ENCODE assay signal across 8 cellular contexts in the genomic region with DNA sequence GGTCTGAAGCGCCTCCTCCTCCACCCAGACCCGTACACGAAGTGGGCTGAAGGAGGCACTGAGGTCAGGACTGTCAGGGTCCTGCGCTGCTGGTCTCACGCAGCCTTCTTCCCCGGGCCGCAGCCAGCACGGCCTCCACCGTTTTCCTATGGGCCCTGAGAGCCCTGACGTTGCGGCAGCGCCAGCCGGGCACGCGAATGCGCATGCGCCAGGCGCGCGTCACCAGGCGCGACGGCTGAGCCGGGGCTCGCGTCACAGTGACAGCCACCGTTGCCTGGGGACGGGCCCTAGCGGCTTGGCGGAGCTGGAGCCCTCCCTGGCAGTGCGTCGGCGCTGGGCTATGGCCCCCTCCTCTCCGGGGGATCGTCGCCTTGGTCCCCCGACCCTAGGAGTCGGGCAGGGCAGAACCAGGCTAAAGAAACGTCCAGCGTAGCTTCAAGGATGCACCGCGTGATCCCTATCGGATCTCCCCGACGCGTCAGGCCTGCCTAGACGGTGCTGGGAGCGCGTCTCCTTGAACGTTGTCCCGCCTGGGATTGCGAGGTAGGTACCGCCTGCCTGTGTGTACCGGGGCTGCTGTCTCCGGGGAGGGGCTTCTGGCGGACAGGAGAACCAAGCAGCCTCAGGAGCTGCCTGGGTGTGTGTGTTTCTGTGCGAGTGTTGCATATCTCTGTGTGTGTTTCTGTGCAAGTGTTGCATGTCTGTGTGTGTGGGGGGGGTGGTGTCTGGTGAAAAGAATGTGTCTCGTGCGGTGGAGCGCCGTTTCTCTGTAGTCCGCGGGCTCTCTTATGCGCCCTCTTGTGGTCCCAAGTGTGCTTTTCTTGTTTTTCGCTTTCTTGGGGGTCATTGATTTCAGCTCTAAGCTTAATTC. TPM values are rescaled to one million over a fixed set of nuclear protein-coding genes. Genes with fewer than 3 reads are reported as not detected.
DNase-seq lines count a peak whose midpoint lies in the region; ATAC-seq, FAIRE-seq and TF ChIP-seq lines count a peak whose summit lies in the region.

No MANE protein-coding gene starts in this region.

- peak; percentile 82 for DNase-seq in activated naive CD8-positive, alpha-beta T cell treated with anti-CD3 and anti-CD28 coated beads for 36 hours
- DNase-seq in keratinocyte (ENCODE audit: low read depth, low spot score) (no peak), SKM-1 (lab: John Stamatoyannopoulos, UW; ENCODE audit: unreplicated experiment) (no peak)
- DNase-seq in stimulated activated CD8-positive, alpha-beta memory T cell treated with anti-CD3 and anti-CD28 coated beads, Interleukin-4, amount 100 ng/mL, for 24 hours (ENCODE audit: low read depth) = peak; percentile 10

- peak; percentile 38; the same call in 2 of the 3 replicates for TF ChIP-seq CTCF in GM12872 (IDR thresholded peaks at IDR 0.05; ENCODE audit: insufficient read depth, low read depth, low read length)
- TF ChIP-seq CTCF in OCI-LY3 (IDR thresholded peaks at IDR 0.05; ENCODE audit: low read depth, low read length) = peak; percentile 55
- TF ChIP-seq CTCF in keratinocyte (optimal IDR thresholded peaks at IDR 0.05 in 1 of 3, IDR thresholded peaks at IDR 0.05 in 1 of 3, conservative IDR thresholded peaks at IDR 0.05 in 1 of 3; ENCODE audit: extremely low read depth in 1 of 3, insufficient read depth in 2 of 3, low read length in 3 of 3) = peak; percentile 55 to 57 (median 57)

- peaks cover 6% of the 10 kb centered on the region for H3K4me1 Mint-ChIP-seq in activated naive CD8-positive, alpha-beta T cell treated with anti-CD3 and anti-CD28 coated beads for 36 hours

- peaks cover 4% of the 10 kb centered on the region for H3K27me3 Mint-ChIP-seq in activated naive CD8-positive, alpha-beta T cell treated with anti-CD3 and anti-CD28 coated beads for 36 hours

- H3K4me3 ChIP-seq in OCI-LY3 (ENCODE audit: low read length) (peak overlapping the region; percentile 91), keratinocyte (ENCODE audit: control insufficient read depth in 2 of 3, extremely low read depth in 1 of 3, insufficient read depth in 2 of 3, low read depth in 1 of 3, low read length in 3 of 3) (peak overlapping the region; percentile 73 to 89 (median 78))

- H3K27me3 ChIP-seq in OCI-LY3 (ENCODE audit: low read depth, low read length) (no peaks in the 10 kb centered on the region), keratinocyte (ENCODE audit: control insufficient read depth, extremely low read depth, insufficient read depth, low read length) (no peaks in the 10 kb centered on the region)

- H3K36me3 ChIP-seq in OCI-LY3 (replicated peaks; ENCODE audit: low read depth, low read length) = peaks cover 33% of the 10 kb centered on the region
- H3K36me3 ChIP-seq in keratinocyte (ENCODE audit: control insufficient read depth in 2 of 2, extremely low read depth in 1 of 2, insufficient read depth in 2 of 2, low read length in 2 of 2) = no peaks in the 10 kb centered on the region

- peaks cover 50% of the 10 kb centered on the region for H3K36me3 Mint-ChIP-seq in activated naive CD8-positive, alpha-beta T cell treated with anti-CD3 and anti-CD28 coated beads for 36 hours

- H3K9ac ChIP-seq in OCI-LY3 (ENCODE audit: low read length) (peak overlapping the region; percentile 67), keratinocyte (ENCODE audit: control insufficient read depth, extremely low read depth, insufficient read depth, low read length) (peak overlapping the region; percentile 78)

- H3K4me3 Mint-ChIP-seq in activated naive CD8-positive, alpha-beta T cell treated with anti-CD3 and anti-CD28 coated beads for 36 hours = peak overlapping the region; percentile 88

- peak overlapping the region; percentile 74 for H3K4me2 ChIP-seq in OCI-LY3 (ENCODE audit: low read length)
- H3K4me2 ChIP-seq in keratinocyte (ENCODE audit: control insufficient read depth, extremely low read depth, insufficient read depth, low read depth, low read length) = peak overlapping the region; percentile 69

- H3K4me1 ChIP-seq in OCI-LY3 (ENCODE audit: low read length) (peaks cover 3% of the 10 kb centered on the region; the same call in 1 of the 2 replicates), keratinocyte (ENCODE audit: control insufficient read depth, extremely low read depth, insufficient read depth, low read length) (no peaks in the 10 kb centered on the region)

- H3K27ac Mint-ChIP-seq in activated naive CD8-positive, alpha-beta T cell treated with anti-CD3 and anti-CD28 coated beads for 36 hours = peak overlapping the region; percentile 80

- dilution Hi-C loops in keratinocyte (cut with MboI; ENCODE audit: extremely low pct_ligation_motif_present, low sequenced_read_pairs) = no loop called here

- H3K9me3 ChIP-seq in OCI-LY3 (ENCODE audit: insufficient read depth, low read length) (peaks cover 40% of the 10 kb centered on the region; the same call in 1 of the 2 replicates), keratinocyte (ENCODE audit: control insufficient read depth, low read depth, low read length) (peaks cover 23% of the 10 kb centered on the region)

- no peaks in the 10 kb centered on the region for H3K79me2 ChIP-seq in OCI-LY3 (ENCODE audit: low read length)
- no peaks in the 10 kb centered on the region for H3K79me2 ChIP-seq in keratinocyte (ENCODE audit: control insufficient read depth, insufficient read depth, low read length)

- H2AFZ ChIP-seq in OCI-LY3 (ENCODE audit: low read depth, low read length) = peak overlapping the region; percentile 88
- peak overlapping the region; percentile 96 for H2AFZ ChIP-seq in keratinocyte (ENCODE audit: control insufficient read depth, low read length)

- H3K9me3 Mint-ChIP-seq in activated naive CD8-positive, alpha-beta T cell treated with anti-CD3 and anti-CD28 coated beads for 36 hours = peaks cover 62% of the 10 kb centered on the region

- no peak for FAIRE-seq in keratinocyte (lab: Jason Lieb, UNC)

- H3K9me1 ChIP-seq in keratinocyte (ENCODE audit: control insufficient read depth, extremely low read depth, insufficient read depth, low read length) = no peaks in the 10 kb centered on the region

- H3K27ac ChIP-seq in OCI-LY3 (ENCODE audit: low read length) (peak overlapping the region; percentile 36), keratinocyte (ENCODE audit: control insufficient read depth, insufficient read depth, low read length) (peak overlapping the region; percentile 75)

- H4K20me1 ChIP-seq in OCI-LY3 (ENCODE audit: insufficient read depth, low read length) (no peaks in the 10 kb centered on the region), keratinocyte (ENCODE audit: control insufficient read depth, extremely low read depth, insufficient read depth, low read length) (no peaks in the 10 kb centered on the region)

- ATAC-seq in HG02610 (IDR thresholded peaks at IDR 0.05; ENCODE audit: unreplicated experiment) = no peak
- no peak for ATAC-seq in GM21390 (IDR thresholded peaks at IDR 0.05; ENCODE audit: unreplicated experiment)

RNA-seq across cellular contexts. Expression of a gene that starts 43.2 kb away (rescaled TPM):
- total RNA-seq in activated naive CD8-positive, alpha-beta T cell treated with anti-CD3 and anti-CD28 coated beads for 36 hours = 1 to 10 TPM; 2.5 to 2.7 TPM
- 1.6 to 4.0 TPM (median 2.4 TPM) in 3 replicates for polyA plus RNA-seq in keratinocyte
- polyA plus RNA-seq in keratinocyte (2011; ENCODE audit: low read depth) = 1.2 TPM
- polyA plus RNA-seq in keratinocyte (2011; cell fraction: cytosol; rRNA removed) = 0.77 and 2.6 TPM in 2 replicates
- 6.8 and 7.4 TPM in 2 replicates for polyA plus RNA-seq in keratinocyte (2011; cell fraction: nucleus; rRNA removed)
- polyA plus RNA-seq in keratinocyte (2012; ENCODE audit: low replicate concordance) = 1.5 and 4.6 TPM in 2 replicates
- polyA minus RNA-seq in keratinocyte = 0.30 to 3.3 TPM (median 3.0 TPM) in 3 replicates
- 2.1 TPM for polyA minus RNA-seq in keratinocyte (2011; cell fraction: cytosol; rRNA and poly(A)+ RNA removed)
- 3.0 and 13.9 TPM in 2 replicates for polyA minus RNA-seq in keratinocyte (2011; cell fraction: nucleus; rRNA and poly(A)+ RNA removed)

RNA-seq across cellular contexts. Expression of a gene that starts 43.3 kb away (rescaled TPM):
- total RNA-seq in activated naive CD8-positive, alpha-beta T cell treated with anti-CD3 and anti-CD28 coated beads for 36 hours = under 1 TPM; 0.72 to 0.82 TPM
- polyA plus RNA-seq in keratinocyte = 0.15 to 0.95 TPM (median 0.35 TPM) in 3 replicates
- polyA plus RNA-seq in keratinocyte (2011; ENCODE audit: low read depth) = 0.40 TPM
- 0.23 and 0.38 TPM in 2 replicates for polyA plus RNA-seq in keratinocyte (2011; cell fraction: cytosol; rRNA removed)
- polyA plus RNA-seq in keratinocyte (2011; cell fraction: nucleus; rRNA removed) = 0.52 and 1.1 TPM in 2 replicates
- polyA plus RNA-seq in keratinocyte (2012; ENCODE audit: low replicate concordance) = 0.52 and 0.56 TPM in 2 replicates
- polyA minus RNA-seq in keratinocyte = 0.13 to 0.45 TPM in 2 of 3 replicates, not detected in the other
- not detected for polyA minus RNA-seq in keratinocyte (2011; cell fraction: cytosol; rRNA and poly(A)+ RNA removed)
- polyA minus RNA-seq in keratinocyte (2011; cell fraction: nucleus; rRNA and poly(A)+ RNA removed) = 0.32 and 0.93 TPM in 2 replicates

RNA-seq across cellular contexts. Expression of a gene that starts 44.6 kb away (rescaled TPM):
- 1 to 10 TPM; 3.9 to 4.8 TPM for total RNA-seq in activated naive CD8-positive, alpha-beta T cell treated with anti-CD3 and anti-CD28 coated beads for 36 hours
- polyA plus RNA-seq in keratinocyte = 4.3 to 6.8 TPM (median 6.1 TPM) in 3 replicates
- 2.1 TPM for polyA plus RNA-seq in keratinocyte (2011; ENCODE audit: low read depth)
- polyA plus RNA-seq in keratinocyte (2011; cell fraction: cytosol; rRNA removed) = 3.3 and 3.9 TPM in 2 replicates
- polyA plus RNA-seq in keratinocyte (2011; cell fraction: nucleus; rRNA removed) = 14.4 and 16.1 TPM in 2 replicates
- polyA plus RNA-seq in keratinocyte (2012; ENCODE audit: low replicate concordance) = 2.9 and 3.9 TPM in 2 replicates
- polyA minus RNA-seq in keratinocyte = 1.2 to 7.7 TPM (median 7.3 TPM) in 3 replicates
- 3.6 TPM for polyA minus RNA-seq in keratinocyte (2011; cell fraction: cytosol; rRNA and poly(A)+ RNA removed)
- polyA minus RNA-seq in keratinocyte (2011; cell fraction: nucleus; rRNA and poly(A)+ RNA removed) = 4.3 and 13.6 TPM in 2 replicates

Comparison
In these comparisons a context has a peak if more than half of its experiments do, and no peak if none do; other contexts are left out.
1. DNase-seq: peak in activated naive CD8-positive, alpha-beta T cell treated with anti-CD3 and anti-CD28 coated beads for 36 hours (single experiment) and stimulated activated CD8-positive, alpha-beta memory T cell treated with anti-CD3 and anti-CD28 coated beads, Interleukin-4, amount 100 ng/mL, for 24 hours (single experiment); none in keratinocyte (single experiment) and SKM-1 (single experiment).
2. Peak in every context shown above with its lines, with median percentiles within 50 percentile points of each other: CTCF ChIP-seq.